1 cellular context compared by ENCODE assay signal in genomic region chr17:75783803-75784472, GRCh38.
TF ChIP-seq lines count a peak whose summit lies in the region.

No MANE protein-coding gene starts in this region.

TF ChIP-seq in HepG2, 621 proteins besides CTCF, POLR2A, EP300 and RAD21 (continued from another document):
- no peak for TF ChIP-seq ZNF496 (CRISPR knock-in tag; IDR thresholded peaks at IDR 0.05; ENCODE audit: insufficient replicate concordance)
- TF ChIP-seq ZNF543 (CRISPR knock-in tag; IDR thresholded peaks at IDR 0.05), result no peak
- TF ChIP-seq, protein P1, sequence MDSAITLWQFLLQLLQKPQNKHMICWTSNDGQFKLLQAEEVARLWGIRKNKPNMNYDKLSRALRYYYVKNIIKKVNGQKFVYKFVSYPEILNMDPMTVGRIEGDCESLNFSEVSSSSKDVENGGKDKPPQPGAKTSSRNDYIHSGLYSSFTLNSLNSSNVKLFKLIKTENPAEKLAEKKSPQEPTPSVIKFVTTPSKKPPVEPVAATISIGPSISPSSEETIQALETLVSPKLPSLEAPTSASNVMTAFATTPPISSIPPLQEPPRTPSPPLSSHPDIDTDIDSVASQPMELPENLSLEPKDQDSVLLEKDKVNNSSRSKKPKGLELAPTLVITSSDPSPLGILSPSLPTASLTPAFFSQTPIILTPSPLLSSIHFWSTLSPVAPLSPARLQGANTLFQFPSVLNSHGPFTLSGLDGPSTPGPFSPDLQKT (CRISPR knock-in tag; IDR thresholded peaks at IDR 0.05; ENCODE audit: borderline replicate concordance), result no peak
- no peak for TF ChIP-seq ZNF292 (CRISPR knock-in tag; IDR thresholded peaks at IDR 0.05; ENCODE audit: borderline replicate concordance, low read depth)
- no peak for TF ChIP-seq NR3C1 (CRISPR knock-in tag; IDR thresholded peaks at IDR 0.05)
- TF ChIP-seq ZBTB44 (CRISPR knock-in tag; IDR thresholded peaks at IDR 0.05), result no peak
- no peak for TF ChIP-seq XRCC5 (optimal IDR thresholded peaks at IDR 0.05; ENCODE audit: low read length)
- TF ChIP-seq AKAP8 (CRISPR knock-in tag; IDR thresholded peaks at IDR 0.05), result no peak
- no peak for TF ChIP-seq KLF6 (CRISPR knock-in tag; IDR thresholded peaks at IDR 0.05)
- TF ChIP-seq, protein P2, sequence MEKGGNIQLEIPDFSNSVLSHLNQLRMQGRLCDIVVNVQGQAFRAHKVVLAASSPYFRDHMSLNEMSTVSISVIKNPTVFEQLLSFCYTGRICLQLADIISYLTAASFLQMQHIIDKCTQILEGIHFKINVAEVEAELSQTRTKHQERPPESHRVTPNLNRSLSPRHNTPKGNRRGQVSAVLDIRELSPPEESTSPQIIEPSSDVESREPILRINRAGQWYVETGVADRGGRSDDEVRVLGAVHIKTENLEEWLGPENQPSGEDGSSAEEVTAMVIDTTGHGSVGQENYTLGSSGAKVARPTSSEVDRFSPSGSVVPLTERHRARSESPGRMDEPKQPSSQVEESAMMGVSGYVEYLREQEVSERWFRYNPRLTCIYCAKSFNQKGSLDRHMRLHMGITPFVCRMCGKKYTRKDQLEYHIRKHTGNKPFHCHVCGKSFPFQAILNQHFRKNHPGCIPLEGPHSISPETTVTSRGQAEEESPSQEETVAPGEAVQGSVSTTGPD (CRISPR knock-in tag; IDR thresholded peaks at IDR 0.05), result peak; percentile 72; the same call in 1 of the 2 replicates
- no peak for TF ChIP-seq SP2 (CRISPR knock-in tag; IDR thresholded peaks at IDR 0.05)
- no peak for TF ChIP-seq FOXA1 (IDR thresholded peaks at IDR 0.05)
- TF ChIP-seq FOXA1 (CRISPR knock-in tag; IDR thresholded peaks at IDR 0.05), result no peak
- TF ChIP-seq, protein P3, sequence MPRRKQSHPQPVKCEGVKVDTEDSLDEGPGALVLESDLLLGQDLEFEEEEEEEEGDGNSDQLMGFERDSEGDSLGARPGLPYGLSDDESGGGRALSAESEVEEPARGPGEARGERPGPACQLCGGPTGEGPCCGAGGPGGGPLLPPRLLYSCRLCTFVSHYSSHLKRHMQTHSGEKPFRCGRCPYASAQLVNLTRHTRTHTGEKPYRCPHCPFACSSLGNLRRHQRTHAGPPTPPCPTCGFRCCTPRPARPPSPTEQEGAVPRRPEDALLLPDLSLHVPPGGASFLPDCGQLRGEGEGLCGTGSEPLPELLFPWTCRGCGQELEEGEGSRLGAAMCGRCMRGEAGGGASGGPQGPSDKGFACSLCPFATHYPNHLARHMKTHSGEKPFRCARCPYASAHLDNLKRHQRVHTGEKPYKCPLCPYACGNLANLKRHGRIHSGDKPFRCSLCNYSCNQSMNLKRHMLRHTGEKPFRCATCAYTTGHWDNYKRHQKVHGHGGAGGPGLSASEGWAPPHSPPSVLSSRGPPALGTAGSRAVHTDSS (CRISPR knock-in tag; conservative IDR thresholded peaks at IDR 0.05), result no peak
- no peak for TF ChIP-seq FOXA3 (CRISPR knock-in tag; IDR thresholded peaks at IDR 0.05)
- TF ChIP-seq, protein P4, sequence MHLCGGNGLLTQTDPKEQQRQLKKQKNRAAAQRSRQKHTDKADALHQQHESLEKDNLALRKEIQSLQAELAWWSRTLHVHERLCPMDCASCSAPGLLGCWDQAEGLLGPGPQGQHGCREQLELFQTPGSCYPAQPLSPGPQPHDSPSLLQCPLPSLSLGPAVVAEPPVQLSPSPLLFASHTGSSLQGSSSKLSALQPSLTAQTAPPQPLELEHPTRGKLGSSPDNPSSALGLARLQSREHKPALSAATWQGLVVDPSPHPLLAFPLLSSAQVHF (CRISPR knock-in tag; IDR thresholded peaks at IDR 0.05), result no peak
- no peak for TF ChIP-seq ZSCAN12 (CRISPR knock-in tag; IDR thresholded peaks at IDR 0.05)
- no peak for TF ChIP-seq ZNF350 (CRISPR knock-in tag; IDR thresholded peaks at IDR 0.05; ENCODE audit: borderline replicate concordance, low read depth)
- TF ChIP-seq MAZ (IDR thresholded peaks at IDR 0.05; ENCODE audit: borderline replicate concordance, low read depth, low read length), result no peak
- no peak for TF ChIP-seq MAZ (CRISPR knock-in tag; IDR thresholded peaks at IDR 0.05; ENCODE audit: low read depth)
- no peak for TF ChIP-seq ZMAT3 (CRISPR knock-in tag; conservative IDR thresholded peaks at IDR 0.05)
- no peak for TF ChIP-seq PAX8 (CRISPR knock-in tag; IDR thresholded peaks at IDR 0.05; ENCODE audit: borderline replicate concordance)
- TF ChIP-seq, protein P5, sequence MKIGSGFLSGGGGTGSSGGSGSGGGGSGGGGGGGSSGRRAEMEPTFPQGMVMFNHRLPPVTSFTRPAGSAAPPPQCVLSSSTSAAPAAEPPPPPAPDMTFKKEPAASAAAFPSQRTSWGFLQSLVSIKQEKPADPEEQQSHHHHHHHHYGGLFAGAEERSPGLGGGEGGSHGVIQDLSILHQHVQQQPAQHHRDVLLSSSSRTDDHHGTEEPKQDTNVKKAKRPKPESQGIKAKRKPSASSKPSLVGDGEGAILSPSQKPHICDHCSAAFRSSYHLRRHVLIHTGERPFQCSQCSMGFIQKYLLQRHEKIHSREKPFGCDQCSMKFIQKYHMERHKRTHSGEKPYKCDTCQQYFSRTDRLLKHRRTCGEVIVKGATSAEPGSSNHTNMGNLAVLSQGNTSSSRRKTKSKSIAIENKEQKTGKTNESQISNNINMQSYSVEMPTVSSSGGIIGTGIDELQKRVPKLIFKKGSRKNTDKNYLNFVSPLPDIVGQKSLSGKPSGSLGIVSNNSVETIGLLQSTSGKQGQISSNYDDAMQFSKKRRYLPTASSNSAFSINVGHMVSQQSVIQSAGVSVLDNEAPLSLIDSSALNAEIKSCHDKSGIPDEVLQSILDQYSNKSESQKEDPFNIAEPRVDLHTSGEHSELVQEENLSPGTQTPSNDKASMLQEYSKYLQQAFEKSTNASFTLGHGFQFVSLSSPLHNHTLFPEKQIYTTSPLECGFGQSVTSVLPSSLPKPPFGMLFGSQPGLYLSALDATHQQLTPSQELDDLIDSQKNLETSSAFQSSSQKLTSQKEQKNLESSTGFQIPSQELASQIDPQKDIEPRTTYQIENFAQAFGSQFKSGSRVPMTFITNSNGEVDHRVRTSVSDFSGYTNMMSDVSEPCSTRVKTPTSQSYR (CRISPR knock-in tag; IDR thresholded peaks at IDR 0.05; ENCODE audit: borderline replicate concordance), result no peak
- no peak for TF ChIP-seq PRDM4 (CRISPR knock-in tag; IDR thresholded peaks at IDR 0.05; ENCODE audit: borderline replicate concordance)
- TF ChIP-seq, protein P6, sequence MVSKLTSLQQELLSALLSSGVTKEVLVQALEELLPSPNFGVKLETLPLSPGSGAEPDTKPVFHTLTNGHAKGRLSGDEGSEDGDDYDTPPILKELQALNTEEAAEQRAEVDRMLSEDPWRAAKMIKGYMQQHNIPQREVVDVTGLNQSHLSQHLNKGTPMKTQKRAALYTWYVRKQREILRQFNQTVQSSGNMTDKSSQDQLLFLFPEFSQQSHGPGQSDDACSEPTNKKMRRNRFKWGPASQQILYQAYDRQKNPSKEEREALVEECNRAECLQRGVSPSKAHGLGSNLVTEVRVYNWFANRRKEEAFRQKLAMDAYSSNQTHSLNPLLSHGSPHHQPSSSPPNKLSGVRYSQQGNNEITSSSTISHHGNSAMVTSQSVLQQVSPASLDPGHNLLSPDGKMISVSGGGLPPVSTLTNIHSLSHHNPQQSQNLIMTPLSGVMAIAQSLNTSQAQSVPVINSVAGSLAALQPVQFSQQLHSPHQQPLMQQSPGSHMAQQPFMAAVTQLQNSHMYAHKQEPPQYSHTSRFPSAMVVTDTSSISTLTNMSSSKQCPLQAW (CRISPR knock-in tag; IDR thresholded peaks at IDR 0.05), result no peak
- TF ChIP-seq THAP8 (CRISPR knock-in tag; IDR thresholded peaks at IDR 0.05; ENCODE audit: borderline replicate concordance), result no peak
- TF ChIP-seq NONO (IDR thresholded peaks at IDR 0.05), result no peak
- no peak; the same call in 1 of the 2 replicates for TF ChIP-seq NONO (CRISPR knock-in tag; conservative IDR thresholded peaks at IDR 0.05)
- TF ChIP-seq HES4 (CRISPR knock-in tag; IDR thresholded peaks at IDR 0.05; ENCODE audit: borderline replicate concordance), result no peak; the same call in 1 of the 2 replicates
- TF ChIP-seq CC2D1A (CRISPR knock-in tag; IDR thresholded peaks at IDR 0.05), result no peak
- no peak for TF ChIP-seq MAFK (conservative IDR thresholded peaks at IDR 0.05 in 1 of 2, IDR thresholded peaks at IDR 0.05 in 1 of 2; ENCODE audit: low read length in 2 of 2)
- TF ChIP-seq ZSCAN21 (CRISPR knock-in tag; IDR thresholded peaks at IDR 0.05; ENCODE audit: borderline replicate concordance), result 0 out of 2 replicates have a peak, but pooled peaks have one; percentile 23
